Comparison of ENCODE assay signal across 17 cellular contexts in genomic region chr18:31097666-31098065, GRCh38. TPM values are rescaled to one million over a fixed set of nuclear protein-coding genes. Genes with fewer than 3 reads are reported as not detected.
DNase-seq lines count a peak whose midpoint lies in the region; ATAC-seq, FAIRE-seq and TF ChIP-seq lines count a peak whose summit lies in the region.
"Had no signal": no experiment of that assay in that cellular context is flagged by ENCODE, and none has a peak within 500 bp of the region (broad histone marks: within the 10 kb centered on the region; RNA-seq: fewer than 3 reads in every experiment).

No MANE protein-coding gene starts in this region.

- no peaks in the 10 kb centered on the region for H3F3A ChIP-seq in SK-N-SH (replicated peaks; ENCODE audit: insufficient read depth)

- H3K4me1 ChIP-seq in HCT116 (ENCODE audit: control insufficient read depth in 1 of 2, insufficient read depth in 2 of 2, low read length in 2 of 2) (peaks cover 22 to 44% of the 10 kb centered on the region in 2 experiments), colonic mucosa (peaks cover 3% of the 10 kb centered on the region), small intestine (ENCODE audit: control insufficient read depth in 2 of 2, insufficient read depth in 1 of 2, low read depth in 1 of 2, low read length in 1 of 2) (peaks cover 0 to 7% of the 10 kb centered on the region in 2 donors), left lung (peaks cover 0 to 8% of the 10 kb centered on the region in 2 donors), SK-N-SH (ENCODE audit: control insufficient read depth in 1 of 2, insufficient read depth in 2 of 2, low read depth in 1 of 2, low read length in 1 of 2) (no peaks in the 10 kb centered on the region)
- H3K4me1 ChIP-seq: BLaER1 treated with 17β-estradiol and CSF1 and Interleukin-3, amounts not matched to agents 10 nM and 100 nM had no signal

- no peak overlapping the region for H3K9ac ChIP-seq in HCT116 (ENCODE audit: low read length)
- H3K9ac ChIP-seq in colonic mucosa (ENCODE audit: low read depth in 2 of 2, low read length in 2 of 2) = no peak overlapping the region
- no peak overlapping the region for H3K9ac ChIP-seq in SK-N-SH
- H3K9ac ChIP-seq: BLaER1 treated with 17β-estradiol and CSF1 and Interleukin-3, amounts not matched to agents 10 nM and 100 nM had no signal

- BruUV-seq in HCT116 (replicated peaks; lab: Mats Ljungman, UMichigan) = no TSS peak

- H3K27ac ChIP-seq in HCT116 (ENCODE audit: low read depth, low read length) (no peak overlapping the region), colonic mucosa (peak overlapping the region; percentile 94), small intestine (ENCODE audit: low read depth in 1 of 2, low read length in 1 of 2) (no peak overlapping the region), left lung (no peak overlapping the region), SK-N-SH (ENCODE audit: low read depth in 2 of 2, low read length in 1 of 2) (no peak overlapping the region)
- H3K27ac ChIP-seq: BLaER1 treated with 17β-estradiol and CSF1 and Interleukin-3, amounts not matched to agents 10 nM and 100 nM had no signal

- H3K36me3 ChIP-seq in HCT116 (ENCODE audit: control insufficient read depth in 1 of 2, insufficient read depth in 2 of 2, low read length in 2 of 2) (peaks cover 0 to 4% of the 10 kb centered on the region in 2 experiments; a peak in 1 of 4 replicates), colonic mucosa (no peaks in the 10 kb centered on the region), small intestine (ENCODE audit: control insufficient read depth in 2 of 2, insufficient read depth in 2 of 2, low read length in 2 of 2) (peaks cover 0 to 2% of the 10 kb centered on the region in 2 donors), left lung (no peaks in the 10 kb centered on the region), SK-N-SH (replicated peaks in 1 of 2; ENCODE audit: control insufficient read depth in 1 of 2, insufficient read depth in 2 of 2, low read length in 1 of 2) (no peaks in the 10 kb centered on the region)
- H3K36me3 ChIP-seq: BLaER1 treated with 17β-estradiol and CSF1 and Interleukin-3, amounts not matched to agents 10 nM and 100 nM had no signal

- WGBS in small intestine, 3 donors = 16 to 57% (median 36%) methylated on average over 3 of the region's 3 CpGs
- 27% methylated on average over 3 of the region's 3 CpGs for WGBS in SK-N-SH (ENCODE audit: low lambda C conversion rate)

- no peak for TF ChIP-seq RAD21 in HCT116 (IDR thresholded peaks at IDR 0.05; ENCODE audit: low read depth)
- TF ChIP-seq RAD21 in SK-N-SH (IDR thresholded peaks at IDR 0.05; ENCODE audit: low read length) = no peak

- H4K20me1 ChIP-seq in HCT116 (ENCODE audit: insufficient read depth) (no peaks in the 10 kb centered on the region), SK-N-SH (ENCODE audit: insufficient read depth) (no peaks in the 10 kb centered on the region)
- H4K20me1 ChIP-seq: BLaER1 treated with 17β-estradiol and CSF1 and Interleukin-3, amounts not matched to agents 10 nM and 100 nM had no signal

- CTCF ChIA-PET in HCT116 (lab: Charles Lee) = no interaction called here
- CTCF ChIA-PET in SK-N-SH (lab: Yijun Ruan, JAX) = no interaction called here

- H3K9me2 ChIP-seq in HCT116 (ENCODE audit: insufficient read depth) (no peaks in the 10 kb centered on the region), SK-N-SH (no peaks in the 10 kb centered on the region)

- peak; percentile 75 for FAIRE-seq in small intestine (lab: Jason Lieb, UNC)
- FAIRE-seq: G401.6, GM12891, H54 had no signal

- TF ChIP-seq POLR2A in HCT116 (IDR thresholded peaks at IDR 0.05; ENCODE audit: borderline replicate concordance, extremely low read depth, insufficient read depth, insufficient read length) = no peak

- DNase-seq in HCT116 (ENCODE audit: low read depth, low spot score) (no peak), LoVo (ENCODE audit: low spot score) (peak; percentile 70), colonic mucosa (no peak), small intestine (peak; percentile 65), NCI-H526 treated with DMSO at 0.1 percent for 48 hours (lab: John Stamatoyannopoulos, UW) (no peak), NCI-H226 (no peak), left lung (no peak), SK-N-SH (no peak)
- DNase-seq: ACHN; CD4-positive, CD25-positive, alpha-beta regulatory T cell; DMS 273 treated with DMSO at 0.1 percent for 48 hours had no signal

- POLR2A ChIA-PET in HCT116 (lab: Charles Lee) (no interaction called here), SK-N-SH (lab: Yijun Ruan, JAX) (no interaction called here)

- intact Hi-C loops in HCT116 (cut with micrococcal nuclease) = no loop called here
- intact Hi-C loops in colonic mucosa (cut with DNase I) = no loop called here
- intact Hi-C loops in left lung (cut with DNase I) = no loop called here

- H3K4me2 ChIP-seq in HCT116 (ENCODE audit: low read length) (peak overlapping the region; percentile 39; the same call in 1 of the 2 replicates), SK-N-SH (no peak overlapping the region)
- H3K4me2 ChIP-seq: BLaER1 treated with 17β-estradiol and CSF1 and Interleukin-3, amounts not matched to agents 10 nM and 100 nM had no signal

- H3K9me3 ChIP-seq in HCT116 (ENCODE audit: control insufficient read depth in 1 of 2, insufficient read depth in 1 of 2, low read depth in 1 of 2, low read length in 2 of 2) (no peaks in the 10 kb centered on the region), colonic mucosa (no peaks in the 10 kb centered on the region), small intestine (ENCODE audit: control insufficient read depth, low read depth) (no peaks in the 10 kb centered on the region), left lung (no peaks in the 10 kb centered on the region), SK-N-SH (no peaks in the 10 kb centered on the region)

- TF ChIP-seq EP300 in SK-N-SH (IDR thresholded peaks at IDR 0.05; ENCODE audit: borderline replicate concordance in 1 of 2, low read depth in 1 of 2, low read length in 1 of 2) = no peak

- TF ChIP-seq CTCF in HCT116 (IDR thresholded peaks at IDR 0.05 in 2 of 3, conservative IDR thresholded peaks at IDR 0.05 in 1 of 3; ENCODE audit: borderline replicate concordance in 1 of 3, insufficient read depth in 1 of 3, low read depth in 2 of 3, low read length in 2 of 3) (no peak), colonic mucosa (IDR thresholded peaks at IDR 0.05) (no peak), left lung (IDR thresholded peaks at IDR 0.05) (no peak), SK-N-SH (IDR thresholded peaks at IDR 0.05) (no peak)

- no peak overlapping the region for H3K4me3 ChIP-seq in HCT116 (replicated peaks in 1 of 2; ENCODE audit: low read depth in 1 of 2, low read length in 2 of 2)
- no peak overlapping the region for H3K4me3 ChIP-seq in colonic mucosa
- H3K4me3 ChIP-seq in small intestine (ENCODE audit: low read depth in 1 of 2, low read length in 2 of 2) = no peak overlapping the region
- H3K4me3 ChIP-seq in left lung = no peak overlapping the region
- H3K4me3 ChIP-seq in SK-N-SH (ENCODE audit: low read depth in 2 of 2, low read length in 1 of 2) = no peak overlapping the region
- H3K4me3 ChIP-seq: BLaER1 treated with 17β-estradiol and CSF1 and Interleukin-3, amounts not matched to agents 10 nM and 100 nM had no signal

- H3K27me3 ChIP-seq in HCT116 (ENCODE audit: insufficient read depth, low read length) (no peaks in the 10 kb centered on the region), colonic mucosa (no peaks in the 10 kb centered on the region), small intestine (ENCODE audit: control insufficient read depth in 2 of 2, insufficient read depth in 2 of 2, low read length in 2 of 2) (peaks cover 0 to 3% of the 10 kb centered on the region in 2 donors), left lung (peaks cover 0 to 26% of the 10 kb centered on the region in 2 donors), SK-N-SH (ENCODE audit: insufficient read depth) (peaks cover 21% of the 10 kb centered on the region; the same call in 1 of the 2 replicates)
- H3K27me3 ChIP-seq: BLaER1 treated with 17β-estradiol and CSF1 and Interleukin-3, amounts not matched to agents 10 nM and 100 nM had no signal

- H3K79me2 ChIP-seq in HCT116 (ENCODE audit: insufficient read depth, low read length) (peaks cover 47% of the 10 kb centered on the region), SK-N-SH (ENCODE audit: insufficient read depth) (no peaks in the 10 kb centered on the region)

- RAD21 ChIA-PET in HCT116 (lab: Charles Lee; ENCODE audit: low non-redundant PET in 1 of 2, low total read pairs in 2 of 2, uncharacterized antibody in 2 of 2, unreplicated experiment in 2 of 2) = no interaction called here

- no peak for ATAC-seq in HCT116
- no peak for ATAC-seq in left lung

- no peak overlapping the region for H2AFZ ChIP-seq in HCT116 (ENCODE audit: low read depth, low read length, poor library complexity, severe bottlenecking)
- no peak overlapping the region for H2AFZ ChIP-seq in SK-N-SH (ENCODE audit: low read depth)

TF ChIP-seq in HCT116, 20 proteins besides CTCF, POLR2A, EP300 and RAD21:
- TF ChIP-seq ELF1 (IDR thresholded peaks at IDR 0.05; ENCODE audit: borderline replicate concordance, low read depth) = no peak
- TF ChIP-seq FOSL1 (IDR thresholded peaks at IDR 0.05; ENCODE audit: low read depth) = 0 out of 2 replicates have a peak, but pooled peaks have one; percentile 9
TF ChIP-seq in HCT116: peak in this region for 1.

TF ChIP-seq in SK-N-SH, 30 proteins besides CTCF, POLR2A, EP300 and RAD21 (continues in another document):
- no peak for TF ChIP-seq CHD2 (IDR thresholded peaks at IDR 0.05; ENCODE audit: low read length, partially characterized antibody)

RNA-seq across cellular contexts. Expression of gene DSC2, which starts 4.6 kb away (rescaled TPM):
- 33.4 TPM for total RNA-seq in HCT116 (2021; ENCODE audit: unreplicated experiment)
- 11.7 and 12.5 TPM in 2 replicates for polyA plus RNA-seq in HCT116 (2012)
- 100 to 1,000 TPM; 141 to 184 TPM for total RNA-seq in colonic mucosa
- 10 to 100 TPM; 12.7 to 21.1 (median 15.9) TPM for polyA plus RNA-seq in small intestine
- total RNA-seq in left lung = 10 to 100 TPM; 18.5 to 21.0 TPM
- polyA plus RNA-seq in SK-N-SH (2012; rRNA removed) = not detected in 2 replicates
- polyA plus RNA-seq in SK-N-SH (2012; cell fraction: cytosol; rRNA removed) = not detected in 2 replicates
- not detected in 2 replicates for polyA plus RNA-seq in SK-N-SH (2012; cell fraction: nucleus; rRNA removed)
- total RNA-seq: A172; CD4-positive, CD25-positive, alpha-beta regulatory T cell had no signal
- polyA plus RNA-seq: CD4-positive, CD25-positive, alpha-beta regulatory T cell; IgD-negative memory B cell had no signal

RNA-seq across cellular contexts. Expression of gene DSC3, which starts 55.1 kb away (rescaled TPM):
- 7.6 TPM for total RNA-seq in HCT116 (2021; ENCODE audit: unreplicated experiment)
- polyA plus RNA-seq in HCT116 (2012) = 2.5 and 3.0 TPM in 2 replicates
- under 1 TPM; 0.27 to 0.37 TPM for total RNA-seq in colonic mucosa
- polyA plus RNA-seq in small intestine = under 1 TPM; under 0.01 to 0.27 (median 0.27) TPM
- total RNA-seq in left lung = under 1 TPM in 1 of 2 donors, not detected in 1; 0.97 TPM
- not detected in 2 replicates for polyA plus RNA-seq in SK-N-SH (2012; rRNA removed)
- polyA plus RNA-seq in SK-N-SH (2012; cell fraction: cytosol; rRNA removed) = not detected in 2 replicates
- not detected in 2 replicates for polyA plus RNA-seq in SK-N-SH (2012; cell fraction: nucleus; rRNA removed)
- total RNA-seq: A172; CD4-positive, CD25-positive, alpha-beta regulatory T cell had no signal
- polyA plus RNA-seq: CD4-positive, CD25-positive, alpha-beta regulatory T cell; IgD-negative memory B cell had no signal

Comparison
In these comparisons a context has a peak if more than half of its experiments do, and no peak if none do; other contexts are left out.
1. DNase-seq: peak in LoVo (single experiment) and small intestine (single experiment); none in HCT116 (single experiment), colonic mucosa (single experiment), NCI-H526 treated with DMSO at 0.1 percent for 48 hours (single experiment), NCI-H226 (single experiment), left lung (0 of 2) and SK-N-SH (single experiment).